ENCODE assay signal across 8 cellular contexts in the genomic region with DNA sequence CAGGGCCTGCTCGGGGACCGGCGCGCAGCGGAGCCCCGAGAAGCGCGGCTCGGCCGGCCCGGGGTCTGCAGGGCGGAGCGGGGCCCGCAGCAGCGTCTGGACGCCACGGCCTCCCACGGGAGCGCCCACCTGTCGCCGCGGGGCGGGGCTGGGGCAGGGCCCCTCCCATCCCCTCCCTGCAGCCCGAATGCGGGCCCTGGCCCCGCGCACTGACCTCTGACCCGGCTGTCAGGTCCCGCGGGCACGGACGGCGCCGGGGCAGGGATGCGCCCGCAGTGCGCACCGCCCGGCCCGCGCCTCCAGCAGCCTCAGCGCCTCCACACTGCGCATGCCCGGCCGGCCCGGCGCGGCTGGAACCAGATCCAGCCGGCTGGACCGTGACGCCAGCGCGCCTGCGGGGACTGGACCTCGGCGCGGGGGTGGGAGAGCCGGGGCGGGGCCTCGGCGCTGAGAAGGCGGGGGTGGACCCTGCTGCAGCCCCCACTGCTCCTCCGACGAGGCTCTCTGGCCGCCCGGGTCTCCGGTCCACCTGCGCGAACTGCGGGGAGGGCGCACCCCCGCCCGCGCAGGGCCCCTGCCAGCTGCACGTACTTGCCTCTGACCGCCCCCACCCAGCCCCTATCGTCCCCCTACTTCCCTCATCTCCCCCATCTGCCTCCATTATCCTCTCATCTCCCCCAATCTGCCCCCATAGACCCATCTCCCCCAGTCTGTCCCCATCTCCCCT. TPM values are rescaled to one million over a fixed set of nuclear protein-coding genes. Genes with fewer than 3 reads are reported as not detected.
DNase-seq lines count a peak whose midpoint lies in the region; ATAC-seq and TF ChIP-seq lines count a peak whose summit lies in the region.

No MANE protein-coding gene starts in this region.

- H3K4me3 Mint-ChIP-seq in endothelial cell (ENCODE audit: unreplicated experiment) (peak overlapping the region; percentile 51), mesothelial cell of epicardium (peak overlapping the region; percentile 55)

- H3K9me3 ChIP-seq in BE2C, result no peaks in the 10 kb centered on the region

- H3K27me3 Mint-ChIP-seq in endothelial cell (ENCODE audit: unreplicated experiment) (peaks cover 17% of the 10 kb centered on the region), mesothelial cell of epicardium (ENCODE audit: low read depth) (no peaks in the 10 kb centered on the region)

- peaks cover 17% of the 10 kb centered on the region for H3K36me3 ChIP-seq in BE2C

- DNase-seq in BE2C (peak; percentile 96), NCI-H82 (lab: John Stamatoyannopoulos, UW) (peak; percentile 92), endothelial cell (ENCODE audit: low spot score) (peak; percentile 83), mesothelial cell of epicardium (ENCODE audit: low spot score in 2 of 2, unreplicated experiment in 2 of 2) (peak; percentile 87 to 94)
- peak; percentile 35 for DNase-seq in activated CD8-positive, alpha-beta memory T cell treated with anti-CD3 and anti-CD28 coated beads, Interleukin-2, amount 50 U/mL, for 24 hours (ENCODE audit: extremely low read depth)
- DNase-seq in stimulated activated CD8-positive, alpha-beta memory T cell treated with anti-CD3 and anti-CD28 coated beads, Interleukin-15, amount 100 ng/mL, for 1 hour (ENCODE audit: low read depth), result peak; percentile 49

- H3K4me1 ChIP-seq in BE2C, result peaks cover 7% of the 10 kb centered on the region

- H3K4me1 Mint-ChIP-seq in endothelial cell (ENCODE audit: unreplicated experiment), result peaks cover 12% of the 10 kb centered on the region
- H3K4me1 Mint-ChIP-seq in mesothelial cell of epicardium, result peaks cover 19% of the 10 kb centered on the region

- H3K36me3 Mint-ChIP-seq in endothelial cell (ENCODE audit: low read depth, unreplicated experiment) (peaks cover 7% of the 10 kb centered on the region), mesothelial cell of epicardium (peaks cover 5% of the 10 kb centered on the region)

- H3K27ac Mint-ChIP-seq in endothelial cell (ENCODE audit: unreplicated experiment) (no peak overlapping the region), mesothelial cell of epicardium (no peak overlapping the region)

- peak overlapping the region; percentile 69 for H3K4me3 ChIP-seq in BE2C (ENCODE audit: low read depth, low read length)

- TF ChIP-seq CTCF in BE2C (IDR thresholded peaks at IDR 0.05; ENCODE audit: low read depth, low read length) (no peak), endothelial cell (IDR thresholded peaks at IDR 0.05; ENCODE audit: unreplicated experiment) (no peak), mesothelial cell of epicardium (IDR thresholded peaks at IDR 0.05; ENCODE audit: unreplicated experiment) (no peak)

- peak; percentile 79 for TF ChIP-seq POLR2A in GM19099 (IDR thresholded peaks at IDR 0.05; ENCODE audit: extremely low read depth, insufficient read length, low read depth)

- peak; percentile 51 for ATAC-seq in HG03354 (IDR thresholded peaks at IDR 0.05; ENCODE audit: poor library complexity, severe bottlenecking, unreplicated experiment)

- H3K27me3 ChIP-seq in BE2C, result no peaks in the 10 kb centered on the region

- H3K9me3 Mint-ChIP-seq in endothelial cell (ENCODE audit: unreplicated experiment) (no peaks in the 10 kb centered on the region), mesothelial cell of epicardium (no peaks in the 10 kb centered on the region)

RNA-seq across cellular contexts. Expression of a gene that starts 16.1 kb away (rescaled TPM):
- 41.4 TPM for polyA plus RNA-seq in BE2C (2012; ENCODE audit: insufficient read depth, insufficient read length, low read depth)
- total RNA-seq in endothelial cell (ENCODE audit: unreplicated experiment) (8.1 TPM), mesothelial cell of epicardium (1.0 to 1.6 TPM (median 1.0 TPM) in 3 replicates)

RNA-seq across cellular contexts. Expression of a gene that starts 45.2 kb away (rescaled TPM):
- 0.19 TPM for polyA plus RNA-seq in BE2C (2012; ENCODE audit: insufficient read depth, insufficient read length, low read depth)
- total RNA-seq in endothelial cell (ENCODE audit: unreplicated experiment), result not detected
- total RNA-seq in mesothelial cell of epicardium, result 5.6 to 6.2 TPM (median 5.8 TPM) in 3 replicates

RNA-seq across cellular contexts. Expression of a gene that starts 52.9 kb away (rescaled TPM):
- 18.8 TPM for polyA plus RNA-seq in BE2C (2012; ENCODE audit: insufficient read depth, insufficient read length, low read depth)
- total RNA-seq in endothelial cell (ENCODE audit: unreplicated experiment) (10.2 TPM), mesothelial cell of epicardium (19.2 to 22.0 TPM (median 20.2 TPM) in 3 replicates)

RNA-seq across cellular contexts. Expression of a gene that starts 59.7 kb away (rescaled TPM):
- 6.5 TPM for polyA plus RNA-seq in BE2C (2012; ENCODE audit: insufficient read depth, insufficient read length, low read depth)
- total RNA-seq in endothelial cell (ENCODE audit: unreplicated experiment) (0.72 TPM), mesothelial cell of epicardium (2.1 to 2.6 TPM (median 2.4 TPM) in 3 replicates)

Comparison
In these comparisons a context has a peak if more than half of its experiments do, and no peak if none do; other contexts are left out.
1. Peak in every context shown above with its lines: DNase-seq, ATAC-seq and H3K4me3 ChIP-seq.
2. DNase-seq: peak in every context shown above with its lines; median percentile 96 in BE2C; 92 in NCI-H82; 90 in mesothelial cell of epicardium; 83 in endothelial cell; 49 in stimulated activated CD8-positive, alpha-beta memory T cell treated with anti-CD3 and anti-CD28 coated beads, Interleukin-15, amount 100 ng/mL, for 1 hour; 35 in activated CD8-positive, alpha-beta memory T cell treated with anti-CD3 and anti-CD28 coated beads, Interleukin-2, amount 50 U/mL, for 24 hours.